Comparison of ENCODE assay signal across 39 cellular contexts in the genomic region with DNA sequence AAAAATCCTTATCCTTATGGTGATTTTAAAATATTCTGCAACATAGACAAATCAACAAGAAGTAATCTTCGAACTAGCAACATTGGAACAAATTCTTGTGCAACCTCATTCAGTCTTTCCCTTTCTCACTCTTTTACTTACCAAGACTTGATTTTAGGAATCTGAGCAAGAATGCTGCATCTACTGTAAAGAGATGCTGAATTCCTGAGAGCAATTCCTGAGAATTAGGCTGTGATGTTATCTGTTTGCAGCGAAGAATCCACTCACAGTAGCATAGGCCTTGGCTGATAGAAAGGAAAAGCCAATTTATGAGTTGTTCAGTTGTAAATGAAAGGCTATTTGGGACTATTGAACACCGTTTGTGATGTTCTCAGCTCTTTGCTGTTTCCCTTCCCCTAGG.
"Had no signal": no experiment of that assay in that cellular context is flagged by ENCODE, and none has a peak within 500 bp of the region (broad histone marks: within the 10 kb centered on the region; RNA-seq: fewer than 3 reads in every experiment).

No MANE protein-coding gene starts in this region.

- H3K4me1 ChIP-seq: adrenal gland, ascending aorta, body of pancreas, breast epithelium had no signal

- DNase-seq: activated effector memory CD4-positive, alpha-beta T cell treated with anti-CD3 and anti-CD28 coated beads, Interleukin-2, amount 50 U/mL, for 16 hours; activated effector memory CD4-positive, alpha-beta T cell treated with Interleukin-2 at 50 U/mL for 16 hours; activated gamma-delta T cell; activated gamma-delta T cell treated with Interleukin-2 at 50 U/mL for 16 hours; activated naive CD4-positive, alpha-beta T cell; activated naive CD4-positive, alpha-beta T cell treated with anti-CD3 and anti-CD28 coated beads for 36 hours; activated naive CD4-positive, alpha-beta T cell treated with anti-CD3 and anti-CD28 coated beads, Interleukin-2, amount 10 ng/mL, durations not matched to agents 7 days and 5 days; activated naive CD4-positive, alpha-beta T cell treated with anti-CD3 and anti-CD28 coated beads, Interleukin-2, amount 50 U/mL, for 16 hours; activated naive CD4-positive, alpha-beta T cell treated with Interleukin-2 at 50 U/mL for 16 hours; activated naive CD8-positive, alpha-beta T cell treated with anti-CD3 and anti-CD28 coated beads for 36 hours; activated naive CD8-positive, alpha-beta T cell treated with anti-CD3 and anti-CD28 coated beads, Interleukin-2, amount 10 ng/mL, durations not matched to agents 7 days and 5 days; activated naive CD8-positive, alpha-beta T cell treated with anti-CD3 and anti-CD28 coated beads, Interleukin-2, amount 50 U/mL, for 24 hours; activated T-cell treated with anti-CD3 and anti-CD28 coated beads for 4 hours; activated T-cell treated with anti-CD3 and anti-CD28 coated beads, Interleukin-2, amount 50 U/mL, for 1 hour; activated T-cell treated with anti-CD3 and anti-CD28 coated beads, Interleukin-2, amount 50 U/mL, for 24 hours; activated T-cell treated with anti-CD3 and anti-CD28 coated beads, Interleukin-2, amount 50 U/mL, for 4 hours; activated T-cell treated with anti-CD3 and anti-CD28 coated beads, Interleukin-2, amount 50 U/mL, for 48 hours; activated T-cell treated with anti-CD3 and anti-CD28 coated beads, Interleukin-2, amount 50 U/mL, for 72 hours; amniotic stem cell; amygdala; anterior cingulate cortex; aorta; body of pancreas; brain microvascular endothelial cell; caudate nucleus; central memory CD4-positive, alpha-beta T cell; cerebellar nuclear complex had no signal

- H3K27ac Mint-ChIP-seq: activated naive CD4-positive, alpha-beta T cell treated with anti-CD3 and anti-CD28 coated beads for 36 hours; activated naive CD4-positive, alpha-beta T cell treated with anti-CD3 and anti-CD28 coated beads, Interleukin-2, amount 10 ng/mL, durations not matched to agents 7 days and 5 days; activated naive CD4-positive, alpha-beta T cell treated with anti-CD3 and anti-CD28 coated beads, Interleukin-2, amount 50 U/mL, for 24 hours; activated naive CD4-positive, alpha-beta T cell treated with anti-CD3 and anti-CD28 coated beads, Interleukin-2, amount 50 U/mL, for 72 hours; activated naive CD8-positive, alpha-beta T cell; activated naive CD8-positive, alpha-beta T cell treated with anti-CD3 and anti-CD28 coated beads for 36 hours; activated naive CD8-positive, alpha-beta T cell treated with anti-CD3 and anti-CD28 coated beads, Interleukin-2, amount 10 ng/mL, durations not matched to agents 7 days and 5 days; activated naive CD8-positive, alpha-beta T cell treated with anti-CD3 and anti-CD28 coated beads, Interleukin-2, amount 50 U/mL, for 24 hours; activated T-cell treated with anti-CD3 and anti-CD28 coated beads, Interleukin-2, amount 50 U/mL, for 24 hours; activated T-cell treated with anti-CD3 and anti-CD28 coated beads, Interleukin-2, amount 50 U/mL, for 72 hours; activated T-helper 1 cell treated with anti-CD3 and anti-CD28 coated beads, Interleukin-12 subunit alpha, Interleukin-12 subunit beta, Interleukin-2, Interleukin-4 antibody, amounts not matched to agents 30 ng/mL and 10 ng/mL and 1 ng/mL, durations not matched to agents 14 hours and 24 hours and 36 hours; activated T-helper 17 cell treated with anti-CD3 and anti-CD28 coated beads, Interleukin-2, amount 50 U/mL, for 72 hours; activated T-helper 2 cell treated with anti-CD3 and anti-CD28 coated beads, Interferon-gamma antibody, Interleukin-2, Interleukin-4, amounts not matched to agents 10 μg/mL and 5 μg/mL and 100 μg/mL, durations not matched to agents 14 hours and 24 hours and 36 hours; brain had no signal

- H3K4me3 Mint-ChIP-seq: activated naive CD4-positive, alpha-beta T cell treated with anti-CD3 and anti-CD28 coated beads for 36 hours; activated naive CD4-positive, alpha-beta T cell treated with anti-CD3 and anti-CD28 coated beads, Interleukin-2, amount 10 ng/mL, durations not matched to agents 7 days and 5 days; activated naive CD4-positive, alpha-beta T cell treated with anti-CD3 and anti-CD28 coated beads, Interleukin-2, amount 50 U/mL, for 24 hours; activated naive CD8-positive, alpha-beta T cell; activated naive CD8-positive, alpha-beta T cell treated with anti-CD3 and anti-CD28 coated beads for 36 hours; activated naive CD8-positive, alpha-beta T cell treated with anti-CD3 and anti-CD28 coated beads, Interleukin-2, amount 10 ng/mL, durations not matched to agents 7 days and 5 days; activated naive CD8-positive, alpha-beta T cell treated with anti-CD3 and anti-CD28 coated beads, Interleukin-2, amount 50 U/mL, for 24 hours; activated T-cell treated with anti-CD3 and anti-CD28 coated beads, Interleukin-2, amount 50 U/mL, for 24 hours; activated T-cell treated with anti-CD3 and anti-CD28 coated beads, Interleukin-2, amount 50 U/mL, for 4 hours; activated T-cell treated with anti-CD3 and anti-CD28 coated beads, Interleukin-2, amount 50 U/mL, for 72 hours; activated T-helper 1 cell treated with anti-CD3 and anti-CD28 coated beads, Interleukin-12 subunit alpha, Interleukin-12 subunit beta, Interleukin-2, Interleukin-4 antibody, amounts not matched to agents 30 ng/mL and 10 ng/mL and 1 ng/mL, durations not matched to agents 14 hours and 24 hours and 36 hours; activated T-helper 17 cell treated with anti-CD3 and anti-CD28 coated beads, Interleukin-2, amount 50 U/mL, for 72 hours; brain; central memory CD8-positive, alpha-beta T cell had no signal

- H3K27me3 ChIP-seq: adrenal gland, ascending aorta, body of pancreas, breast epithelium, cardiac muscle cell had no signal

- H3K4me3 ChIP-seq: adrenal gland, ascending aorta, body of pancreas, breast epithelium, cardiac muscle cell had no signal

- H3K27me3 Mint-ChIP-seq: activated naive CD4-positive, alpha-beta T cell treated with anti-CD3 and anti-CD28 coated beads, Interleukin-2, amount 50 U/mL, for 24 hours; activated naive CD8-positive, alpha-beta T cell; activated naive CD8-positive, alpha-beta T cell treated with anti-CD3 and anti-CD28 coated beads for 36 hours; activated naive CD8-positive, alpha-beta T cell treated with anti-CD3 and anti-CD28 coated beads, Interleukin-2, amount 50 U/mL, for 24 hours; activated T-cell treated with anti-CD3 and anti-CD28 coated beads, Interleukin-2, amount 50 U/mL, for 24 hours; activated T-helper 17 cell treated with anti-CD3 and anti-CD28 coated beads, Interleukin-2, amount 50 U/mL, for 72 hours had no signal

- H3K9me3 Mint-ChIP-seq: activated naive CD4-positive, alpha-beta T cell treated with anti-CD3 and anti-CD28 coated beads for 36 hours; activated naive CD4-positive, alpha-beta T cell treated with anti-CD3 and anti-CD28 coated beads, Interleukin-2, amount 10 ng/mL, durations not matched to agents 7 days and 5 days; activated naive CD4-positive, alpha-beta T cell treated with anti-CD3 and anti-CD28 coated beads, Interleukin-2, amount 50 U/mL, for 24 hours; activated naive CD4-positive, alpha-beta T cell treated with anti-CD3 and anti-CD28 coated beads, Interleukin-2, amount 50 U/mL, for 72 hours; activated naive CD8-positive, alpha-beta T cell treated with anti-CD3 and anti-CD28 coated beads for 36 hours; activated naive CD8-positive, alpha-beta T cell treated with anti-CD3 and anti-CD28 coated beads, Interleukin-2, amount 10 ng/mL, durations not matched to agents 7 days and 5 days; activated naive CD8-positive, alpha-beta T cell treated with anti-CD3 and anti-CD28 coated beads, Interleukin-2, amount 50 U/mL, for 24 hours; activated T-cell treated with anti-CD3 and anti-CD28 coated beads, Interleukin-2, amount 50 U/mL, for 24 hours; activated T-cell treated with anti-CD3 and anti-CD28 coated beads, Interleukin-2, amount 50 U/mL, for 4 hours; activated T-cell treated with anti-CD3 and anti-CD28 coated beads, Interleukin-2, amount 50 U/mL, for 72 hours; activated T-helper 1 cell treated with anti-CD3 and anti-CD28 coated beads, Interleukin-12 subunit alpha, Interleukin-12 subunit beta, Interleukin-2, Interleukin-4 antibody, amounts not matched to agents 30 ng/mL and 10 ng/mL and 1 ng/mL, durations not matched to agents 14 hours and 24 hours and 36 hours; activated T-helper 17 cell treated with anti-CD3 and anti-CD28 coated beads, Interleukin-2, amount 50 U/mL, for 72 hours; activated T-helper 2 cell treated with anti-CD3 and anti-CD28 coated beads, Interferon-gamma antibody, Interleukin-2, Interleukin-4, amounts not matched to agents 10 μg/mL and 5 μg/mL and 100 μg/mL, durations not matched to agents 14 hours and 24 hours and 36 hours; brain; central memory CD8-positive, alpha-beta T cell had no signal

- H3K27ac ChIP-seq: adrenal gland, ascending aorta, body of pancreas, brain microvascular endothelial cell, breast epithelium, cardiac muscle cell had no signal

- H3K4me1 Mint-ChIP-seq: activated naive CD4-positive, alpha-beta T cell treated with anti-CD3 and anti-CD28 coated beads, Interleukin-2, amount 10 ng/mL, durations not matched to agents 7 days and 5 days; activated naive CD4-positive, alpha-beta T cell treated with anti-CD3 and anti-CD28 coated beads, Interleukin-2, amount 50 U/mL, for 24 hours; activated naive CD8-positive, alpha-beta T cell treated with anti-CD3 and anti-CD28 coated beads, Interleukin-2, amount 50 U/mL, for 24 hours; central memory CD8-positive, alpha-beta T cell had no signal

- H3K9me3 ChIP-seq: adrenal gland, ascending aorta, body of pancreas, breast epithelium had no signal

- H3K36me3 ChIP-seq: adrenal gland, ascending aorta, brain microvascular endothelial cell, breast epithelium, cardiac muscle cell had no signal

- H3K36me3 Mint-ChIP-seq: activated naive CD4-positive, alpha-beta T cell treated with anti-CD3 and anti-CD28 coated beads, Interleukin-2, amount 10 ng/mL, durations not matched to agents 7 days and 5 days; activated naive CD4-positive, alpha-beta T cell treated with anti-CD3 and anti-CD28 coated beads, Interleukin-2, amount 50 U/mL, for 24 hours; activated naive CD4-positive, alpha-beta T cell treated with anti-CD3 and anti-CD28 coated beads, Interleukin-2, amount 50 U/mL, for 72 hours; activated naive CD8-positive, alpha-beta T cell; activated naive CD8-positive, alpha-beta T cell treated with anti-CD3 and anti-CD28 coated beads for 36 hours; activated naive CD8-positive, alpha-beta T cell treated with anti-CD3 and anti-CD28 coated beads, Interleukin-2, amount 10 ng/mL, durations not matched to agents 7 days and 5 days; brain had no signal
